1 cellular context compared by ENCODE assay signal in genomic region chr9:129712595-129713524, GRCh38.
TF ChIP-seq lines count a peak whose summit lies in the region.

No MANE protein-coding gene starts in this region.

TF ChIP-seq in HEK293, 187 proteins besides CTCF, POLR2A, EP300 and RAD21 (continued from another document):
- TF ChIP-seq, protein P1, sequence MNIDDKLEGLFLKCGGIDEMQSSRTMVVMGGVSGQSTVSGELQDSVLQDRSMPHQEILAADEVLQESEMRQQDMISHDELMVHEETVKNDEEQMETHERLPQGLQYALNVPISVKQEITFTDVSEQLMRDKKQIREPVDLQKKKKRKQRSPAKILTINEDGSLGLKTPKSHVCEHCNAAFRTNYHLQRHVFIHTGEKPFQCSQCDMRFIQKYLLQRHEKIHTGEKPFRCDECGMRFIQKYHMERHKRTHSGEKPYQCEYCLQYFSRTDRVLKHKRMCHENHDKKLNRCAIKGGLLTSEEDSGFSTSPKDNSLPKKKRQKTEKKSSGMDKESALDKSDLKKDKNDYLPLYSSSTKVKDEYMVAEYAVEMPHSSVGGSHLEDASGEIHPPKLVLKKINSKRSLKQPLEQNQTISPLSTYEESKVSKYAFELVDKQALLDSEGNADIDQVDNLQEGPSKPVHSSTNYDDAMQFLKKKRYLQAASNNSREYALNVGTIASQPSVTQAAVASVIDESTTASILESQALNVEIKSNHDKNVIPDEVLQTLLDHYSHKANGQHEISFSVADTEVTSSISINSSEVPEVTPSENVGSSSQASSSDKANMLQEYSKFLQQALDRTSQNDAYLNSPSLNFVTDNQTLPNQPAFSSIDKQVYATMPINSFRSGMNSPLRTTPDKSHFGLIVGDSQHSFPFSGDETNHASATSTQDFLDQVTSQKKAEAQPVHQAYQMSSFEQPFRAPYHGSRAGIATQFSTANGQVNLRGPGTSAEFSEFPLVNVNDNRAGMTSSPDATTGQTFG (tag by site-specific recombination; IDR thresholded peaks at IDR 0.05; ENCODE audit: borderline replicate concordance) = no peak
- TF ChIP-seq MEIS1 (CRISPR knock-in tag; IDR thresholded peaks at IDR 0.05; ENCODE audit: borderline replicate concordance) (no peak), EGR2 (tag by site-specific recombination; IDR thresholded peaks at IDR 0.05; ENCODE audit: low read depth) (peak; percentile 80), KLF10 (tag by site-specific recombination; IDR thresholded peaks at IDR 0.05) (peak; percentile 71), FEZF1 (tag by site-specific recombination; IDR thresholded peaks at IDR 0.05) (peak; percentile 41; the same call in 1 of the 2 replicates), ZNF596 (tag by site-specific recombination; IDR thresholded peaks at IDR 0.05) (no peak), PBX3 (CRISPR knock-in tag; IDR thresholded peaks at IDR 0.05) (no peak), ZNF792 (tag by site-specific recombination; IDR thresholded peaks at IDR 0.05) (no peak), ZBTB17 (tag by site-specific recombination; IDR thresholded peaks at IDR 0.05) (peak; percentile 70), ZNF600 (tag by site-specific recombination; IDR thresholded peaks at IDR 0.05) (peak; percentile 68), ZNF621 (tag by site-specific recombination; IDR thresholded peaks at IDR 0.05) (no peak), GLIS2 (tag by site-specific recombination; IDR thresholded peaks at IDR 0.05) (no peak), ZNF146 (tag by site-specific recombination; IDR thresholded peaks at IDR 0.05) (no peak), ZBTB44 (tag by site-specific recombination; IDR thresholded peaks at IDR 0.05) (0 out of 2 replicates have a peak, but pooled peaks have one; percentile 47), ZBTB48 (tag by site-specific recombination; IDR thresholded peaks at IDR 0.05) (0 out of 2 replicates have a peak, but pooled peaks have one; percentile 11), ZNF837 (tag by site-specific recombination; IDR thresholded peaks at IDR 0.05) (no peak), ZNF239 (tag by site-specific recombination; IDR thresholded peaks at IDR 0.05) (no peak)
- TF ChIP-seq, protein P2, sequence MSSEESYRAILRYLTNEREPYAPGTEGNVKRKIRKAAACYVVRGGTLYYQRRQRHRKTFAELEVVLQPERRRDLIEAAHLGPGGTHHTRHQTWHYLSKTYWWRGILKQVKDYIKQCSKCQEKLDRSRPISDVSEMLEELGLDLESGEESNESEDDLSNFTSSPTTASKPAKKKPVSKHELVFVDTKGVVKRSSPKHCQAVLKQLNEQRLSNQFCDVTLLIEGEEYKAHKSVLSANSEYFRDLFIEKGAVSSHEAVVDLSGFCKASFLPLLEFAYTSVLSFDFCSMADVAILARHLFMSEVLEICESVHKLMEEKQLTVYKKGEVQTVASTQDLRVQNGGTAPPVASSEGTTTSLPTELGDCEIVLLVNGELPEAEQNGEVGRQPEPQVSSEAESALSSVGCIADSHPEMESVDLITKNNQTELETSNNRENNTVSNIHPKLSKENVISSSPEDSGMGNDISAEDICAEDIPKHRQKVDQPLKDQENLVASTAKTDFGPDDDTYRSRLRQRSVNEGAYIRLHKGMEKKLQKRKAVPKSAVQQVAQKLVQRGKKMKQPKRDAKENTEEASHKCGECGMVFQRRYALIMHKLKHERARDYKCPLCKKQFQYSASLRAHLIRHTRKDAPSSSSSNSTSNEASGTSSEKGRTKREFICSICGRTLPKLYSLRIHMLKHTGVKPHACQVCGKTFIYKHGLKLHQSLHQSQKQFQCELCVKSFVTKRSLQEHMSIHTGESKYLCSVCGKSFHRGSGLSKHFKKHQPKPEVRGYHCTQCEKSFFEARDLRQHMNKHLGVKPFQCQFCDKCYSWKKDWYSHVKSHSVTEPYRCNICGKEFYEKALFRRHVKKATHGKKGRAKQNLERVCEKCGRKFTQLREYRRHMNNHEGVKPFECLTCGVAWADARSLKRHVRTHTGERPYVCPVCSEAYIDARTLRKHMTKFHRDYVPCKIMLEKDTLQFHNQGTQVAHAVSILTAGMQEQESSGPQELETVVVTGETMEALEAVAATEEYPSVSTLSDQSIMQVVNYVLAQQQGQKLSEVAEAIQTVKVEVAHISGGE (tag by site-specific recombination; conservative IDR thresholded peaks at IDR 0.05; ENCODE audit: low read depth) = no peak
- TF ChIP-seq, protein P3, sequence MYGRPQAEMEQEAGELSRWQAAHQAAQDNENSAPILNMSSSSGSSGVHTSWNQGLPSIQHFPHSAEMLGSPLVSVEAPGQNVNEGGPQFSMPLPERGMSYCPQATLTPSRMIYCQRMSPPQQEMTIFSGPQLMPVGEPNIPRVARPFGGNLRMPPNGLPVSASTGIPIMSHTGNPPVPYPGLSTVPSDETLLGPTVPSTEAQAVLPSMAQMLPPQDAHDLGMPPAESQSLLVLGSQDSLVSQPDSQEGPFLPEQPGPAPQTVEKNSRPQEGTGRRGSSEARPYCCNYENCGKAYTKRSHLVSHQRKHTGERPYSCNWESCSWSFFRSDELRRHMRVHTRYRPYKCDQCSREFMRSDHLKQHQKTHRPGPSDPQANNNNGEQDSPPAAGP (tag by site-specific recombination; IDR thresholded peaks at IDR 0.05) = peak; percentile 90; the same call in 1 of the 2 replicates
TF ChIP-seq in HEK293: peak in this region for 15.
